ENCODE assay signal across 1 cellular context in genomic region chr18:74500380-74501173, GRCh38.
TF ChIP-seq lines count a peak whose summit lies in the region.

No MANE protein-coding gene starts in this region.

TF ChIP-seq in liver, 16 proteins besides CTCF, POLR2A, EP300 and RAD21:
- TF ChIP-seq REST (IDR thresholded peaks at IDR 0.05) (peak; percentile 17), HNF4A (conservative IDR thresholded peaks at IDR 0.05) (peak in 1 of 2 donors; percentile 35)
